Comparison of ENCODE assay signal across 1 cellular context in the genomic region with DNA sequence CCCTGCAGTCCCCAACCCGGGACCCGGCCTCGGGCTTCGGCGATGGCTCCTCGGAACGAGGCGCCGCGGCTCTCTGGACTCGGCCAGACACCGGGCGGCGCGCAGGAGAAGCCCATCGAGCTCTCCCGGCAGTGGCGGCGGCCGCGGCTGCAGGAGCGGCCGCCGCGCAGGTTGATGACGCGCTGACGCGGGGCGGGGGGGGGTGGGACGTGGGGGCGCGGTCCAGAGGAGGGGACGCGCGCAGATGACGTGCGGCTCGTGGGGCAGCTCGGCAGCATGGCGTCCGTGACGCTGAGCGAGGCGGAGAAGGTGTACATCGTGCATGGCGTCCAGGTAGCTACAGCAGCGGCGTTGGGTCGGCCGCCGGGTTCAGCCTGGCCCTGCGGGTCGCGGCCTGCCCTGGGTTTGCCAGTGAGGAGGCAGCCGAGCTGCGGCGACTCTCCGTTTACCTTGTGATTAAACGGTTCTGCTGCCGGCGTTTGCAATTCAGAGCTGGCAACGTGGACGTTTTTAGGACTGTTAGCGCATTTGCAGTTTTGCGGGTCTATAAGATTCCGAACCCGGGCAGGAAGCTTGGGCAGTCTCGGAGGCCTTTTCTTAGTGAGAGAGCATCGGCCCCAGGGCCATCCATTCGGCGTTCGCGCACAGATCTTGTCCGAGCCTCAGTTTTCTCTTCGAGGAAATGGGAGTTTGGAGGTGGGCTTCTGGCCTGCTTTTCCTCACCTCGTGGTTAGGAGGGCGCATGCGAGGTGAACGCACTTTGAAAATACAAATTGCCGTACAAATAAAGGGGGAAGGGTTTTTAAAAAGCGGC.
TF ChIP-seq lines count a peak whose summit lies in the region.

EXOSC7 (plus strand) TSS at position 243 of the 814 bp plus-strand sequence; CDS start at position 277, 34 bp downstream.
ZDHHC3 (minus strand) TSS at position 173 of the 814 bp plus-strand sequence. CDS start 16,738 bp downstream, outside the sequence.

TF ChIP-seq in IMR-90, 13 proteins besides CTCF, POLR2A, EP300 and RAD21 (continued from another document):
- TF ChIP-seq, protein P1, sequence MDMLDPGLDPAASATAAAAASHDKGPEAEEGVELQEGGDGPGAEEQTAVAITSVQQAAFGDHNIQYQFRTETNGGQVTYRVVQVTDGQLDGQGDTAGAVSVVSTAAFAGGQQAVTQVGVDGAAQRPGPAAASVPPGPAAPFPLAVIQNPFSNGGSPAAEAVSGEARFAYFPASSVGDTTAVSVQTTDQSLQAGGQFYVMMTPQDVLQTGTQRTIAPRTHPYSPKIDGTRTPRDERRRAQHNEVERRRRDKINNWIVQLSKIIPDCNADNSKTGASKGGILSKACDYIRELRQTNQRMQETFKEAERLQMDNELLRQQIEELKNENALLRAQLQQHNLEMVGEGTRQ (IDR thresholded peaks at IDR 0.05; ENCODE audit: low read depth, low read length), result peak; percentile 30; the same call in 1 of the 2 replicates
- TF ChIP-seq CHD1 (IDR thresholded peaks at IDR 0.05; ENCODE audit: low read depth, low read length) (no peak), SMC3 (IDR thresholded peaks at IDR 0.05; ENCODE audit: low read depth, low read length) (no peak), MAZ (IDR thresholded peaks at IDR 0.05; ENCODE audit: borderline replicate concordance, low read depth, low read length) (peak; percentile 94), FOS (IDR thresholded peaks at IDR 0.05; ENCODE audit: low read depth, low read length) (no peak), RCOR1 (IDR thresholded peaks at IDR 0.05; ENCODE audit: insufficient replicate concordance, low read length) (no peak)
- TF ChIP-seq, protein P2, sequence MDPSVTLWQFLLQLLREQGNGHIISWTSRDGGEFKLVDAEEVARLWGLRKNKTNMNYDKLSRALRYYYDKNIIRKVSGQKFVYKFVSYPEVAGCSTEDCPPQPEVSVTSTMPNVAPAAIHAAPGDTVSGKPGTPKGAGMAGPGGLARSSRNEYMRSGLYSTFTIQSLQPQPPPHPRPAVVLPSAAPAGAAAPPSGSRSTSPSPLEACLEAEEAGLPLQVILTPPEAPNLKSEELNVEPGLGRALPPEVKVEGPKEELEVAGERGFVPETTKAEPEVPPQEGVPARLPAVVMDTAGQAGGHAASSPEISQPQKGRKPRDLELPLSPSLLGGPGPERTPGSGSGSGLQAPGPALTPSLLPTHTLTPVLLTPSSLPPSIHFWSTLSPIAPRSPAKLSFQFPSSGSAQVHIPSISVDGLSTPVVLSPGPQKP (IDR thresholded peaks at IDR 0.05; ENCODE audit: borderline replicate concordance, low read depth, low read length), result no peak
